In genomic region chr5:42950091-42950465, GRCh38 we compare ENCODE assay signal across 8 cellular contexts.
DNase-seq lines count a peak whose midpoint lies in the region; ATAC-seq and TF ChIP-seq lines count a peak whose summit lies in the region.

No MANE protein-coding gene starts in this region.

- no peaks in the 10 kb centered on the region for H4K20me1 ChIP-seq in Karpas-422 (ENCODE audit: insufficient read depth, low read depth, low read length)

- H3K36me3 ChIP-seq in CD4-positive, CD25-positive, alpha-beta regulatory T cell (ENCODE audit: control insufficient read depth, insufficient read depth, low read length), result no peaks in the 10 kb centered on the region
- H3K36me3 ChIP-seq in Karpas-422 (ENCODE audit: insufficient read depth, low read length) (no peaks in the 10 kb centered on the region), ovary (no peaks in the 10 kb centered on the region)

- H3K27ac Mint-ChIP-seq in CD4-positive, CD25-positive, alpha-beta regulatory T cell, result peak overlapping the region; percentile 98 to 99 (median 98)
- H3K27ac Mint-ChIP-seq in central memory CD8-positive, alpha-beta T cell (ENCODE audit: low read depth), result peak overlapping the region; percentile 100

- no peak for DNase-seq in CD4-positive, CD25-positive, alpha-beta regulatory T cell
- DNase-seq in Karpas-422 (no peak), ovary (no peak), Ammon's horn (ENCODE audit: low spot score) (no peak), SKM-1 (lab: John Stamatoyannopoulos, UW; ENCODE audit: unreplicated experiment) (no peak), cerebellar cortex (ENCODE audit: low spot score) (no peak), NCI-H1417 (lab: John Stamatoyannopoulos, UW) (no peak)
- no peak for DNase-seq in central memory CD8-positive, alpha-beta T cell (ENCODE audit: low spot score in 2 of 2)

- H3K4me1 ChIP-seq in CD4-positive, CD25-positive, alpha-beta regulatory T cell (ENCODE audit: control insufficient read depth, insufficient read depth, low read length, poor library complexity, severe bottlenecking), result peaks cover 38% of the 10 kb centered on the region
- peaks cover 35% of the 10 kb centered on the region for H3K4me1 ChIP-seq in Karpas-422 (ENCODE audit: low read length)
- no peaks in the 10 kb centered on the region for H3K4me1 ChIP-seq in ovary (ENCODE audit: insufficient read depth)

- no peak for ATAC-seq in CD4-positive, CD25-positive, alpha-beta regulatory T cell (ENCODE audit: low read depth in 2 of 2)
- no peak for ATAC-seq in central memory CD8-positive, alpha-beta T cell (replicated peaks; ENCODE audit: extremely low read depth, poor library complexity, severe bottlenecking)

- peaks cover 4% of the 10 kb centered on the region for H3K36me3 Mint-ChIP-seq in CD4-positive, CD25-positive, alpha-beta regulatory T cell
- H3K36me3 Mint-ChIP-seq in central memory CD8-positive, alpha-beta T cell (ENCODE audit: insufficient read depth), result peaks cover 38% of the 10 kb centered on the region

- no peaks in the 10 kb centered on the region for H3K27me3 ChIP-seq in CD4-positive, CD25-positive, alpha-beta regulatory T cell (ENCODE audit: control insufficient read depth, insufficient read depth, low read length)
- H3K27me3 ChIP-seq in Karpas-422 (ENCODE audit: low read length) (no peaks in the 10 kb centered on the region), ovary (no peaks in the 10 kb centered on the region)

- peak overlapping the region; percentile 99 for H3K27ac ChIP-seq in CD4-positive, CD25-positive, alpha-beta regulatory T cell (ENCODE audit: insufficient read depth, low read length, poor library complexity, severe bottlenecking)
- H3K27ac ChIP-seq in Karpas-422 (ENCODE audit: low read length), result no peak overlapping the region
- H3K27ac ChIP-seq in ovary, result no peak overlapping the region

- peak overlapping the region; percentile 55 for H3K9ac ChIP-seq in Karpas-422 (ENCODE audit: low read length)

- H3K79me2 ChIP-seq in Karpas-422 (ENCODE audit: low read length), result no peaks in the 10 kb centered on the region

- peak overlapping the region; percentile 82 for H3K4me2 ChIP-seq in Karpas-422 (ENCODE audit: low read depth, low read length, poor library complexity, severe bottlenecking)

- peaks cover 0 to 18% (median 0%) of the 10 kb centered on the region in 7 donors for H3K9me3 Mint-ChIP-seq in CD4-positive, CD25-positive, alpha-beta regulatory T cell
- peaks cover under 1% of the 10 kb centered on the region for H3K9me3 Mint-ChIP-seq in central memory CD8-positive, alpha-beta T cell

- H3K9me2 ChIP-seq in Karpas-422 (replicated peaks; ENCODE audit: insufficient read depth, low read length), result no peaks in the 10 kb centered on the region

- 26 to 37% (median 33%) methylated on average over 7 of the region's 7 CpGs for WGBS in ovary, 3 donors

- peaks cover 0 to 40% (median 25%) of the 10 kb centered on the region in 4 donors for H3K4me1 Mint-ChIP-seq in CD4-positive, CD25-positive, alpha-beta regulatory T cell
- peaks cover 34% of the 10 kb centered on the region for H3K4me1 Mint-ChIP-seq in central memory CD8-positive, alpha-beta T cell

- H3K4me3 ChIP-seq in CD4-positive, CD25-positive, alpha-beta regulatory T cell (ENCODE audit: low read depth, low read length), result peak overlapping the region; percentile 88
- H3K4me3 ChIP-seq in Karpas-422 (ENCODE audit: low read length), result peak overlapping the region; percentile 63
- peak overlapping the region; percentile 55 for H3K4me3 ChIP-seq in ovary

- no peak for TF ChIP-seq CTCF in ovary (IDR thresholded peaks at IDR 0.05)

- H3K9me3 ChIP-seq in CD4-positive, CD25-positive, alpha-beta regulatory T cell (ENCODE audit: control insufficient read depth in 2 of 2, low read length in 2 of 2), result peaks cover 5 to 19% of the 10 kb centered on the region in 2 experiments
- H3K9me3 ChIP-seq in Karpas-422 (ENCODE audit: low read length) (no peaks in the 10 kb centered on the region), ovary (peaks cover 0 to 3% of the 10 kb centered on the region in 2 donors)

- TF ChIP-seq POLR2A in ovary (IDR thresholded peaks at IDR 0.05), result no peak

- intact Hi-C loops in ovary (cut with DNase I), result loop anchor here in 1 of 4 donors (2.0 kb wide), 1 partner anchor 45 kb away; no protein-coding TSS in a partner anchor

- TF ChIP-seq EP300 in ovary (IDR thresholded peaks at IDR 0.05), result no peak

- peak overlapping the region; percentile 96 to 99 (median 97) for H3K4me3 Mint-ChIP-seq in CD4-positive, CD25-positive, alpha-beta regulatory T cell
- peak overlapping the region; percentile 93 for H3K4me3 Mint-ChIP-seq in central memory CD8-positive, alpha-beta T cell

- H2AFZ ChIP-seq in Karpas-422 (ENCODE audit: low read length), result no peak overlapping the region

- peaks cover 11% of the 10 kb centered on the region for H3K27me3 Mint-ChIP-seq in CD4-positive, CD25-positive, alpha-beta regulatory T cell
- H3K27me3 Mint-ChIP-seq in central memory CD8-positive, alpha-beta T cell, result no peaks in the 10 kb centered on the region
